Comparison of ENCODE assay signal across 8 cellular contexts in the genomic region with DNA sequence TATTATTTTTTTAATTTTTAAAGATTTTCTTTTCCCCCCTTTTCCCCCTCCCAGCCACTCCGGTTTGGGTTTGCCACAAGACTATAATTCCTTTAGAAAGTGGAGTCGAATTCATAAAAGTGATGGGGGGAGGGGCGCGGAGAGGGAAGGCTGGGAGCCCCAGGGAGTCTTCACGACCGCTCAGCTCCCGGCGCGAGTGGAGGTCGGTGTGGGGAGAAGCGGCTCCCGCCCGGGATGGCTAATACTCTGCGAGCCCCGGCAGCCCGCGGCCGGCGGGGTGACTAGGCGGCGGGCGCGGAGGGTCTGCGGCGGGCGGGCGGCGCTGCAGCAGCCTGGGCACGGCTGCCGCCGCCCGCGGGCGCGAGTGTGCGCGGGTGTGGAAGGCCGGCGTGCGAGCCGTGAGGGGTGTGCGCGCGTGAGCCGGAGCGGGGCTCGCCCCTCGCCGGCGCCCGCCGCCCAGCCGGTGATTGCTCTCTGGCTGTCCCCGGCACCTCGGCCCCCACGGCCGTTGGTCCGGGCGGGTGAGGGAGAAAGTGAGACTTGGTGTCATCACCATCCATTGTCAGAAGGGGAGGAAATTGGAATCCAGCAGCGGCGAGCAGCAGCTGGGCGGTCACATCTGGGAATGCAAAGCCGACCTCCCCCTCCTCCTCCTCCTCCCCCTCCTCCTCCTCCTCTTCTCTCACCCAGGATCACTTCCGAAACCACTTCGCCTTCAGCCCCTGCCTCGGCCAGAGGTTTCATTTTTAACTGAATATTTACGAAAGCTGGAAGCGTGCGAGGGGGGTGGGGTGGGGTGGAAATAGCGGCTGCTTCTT. TPM values are rescaled to one million over a fixed set of nuclear protein-coding genes. Genes with fewer than 3 reads are reported as not detected.
DNase-seq lines count a peak whose midpoint lies in the region; ATAC-seq and TF ChIP-seq lines count a peak whose summit lies in the region.

Gene PARP8, plus strand, starts transcription at position 377 of the 818 bp plus-strand sequence. CDS start 459 bp downstream, outside the sequence.

- peak; percentile 38 for DNase-seq in ACHN
- peak; percentile 29 for DNase-seq in SK-N-DZ (ENCODE audit: low spot score)
- peak; percentile 45 to 63 for DNase-seq in activated naive CD4-positive, alpha-beta T cell treated with anti-CD3 and anti-CD28 coated beads, Interleukin-2, amount 50 U/mL, for 72 hours (ENCODE audit: low spot score in 2 of 2)
- peak; percentile 80 for DNase-seq in cardiac septum (ENCODE audit: low spot score)
- peak; percentile 50 to 51 for DNase-seq in uterus

- peak; percentile 58 for ATAC-seq in GM18867 (IDR thresholded peaks at IDR 0.05; ENCODE audit: unreplicated experiment)
- peak; percentile 52 for ATAC-seq in HG03439 (IDR thresholded peaks at IDR 0.05; ENCODE audit: unreplicated experiment)
- ATAC-seq in activated naive CD4-positive, alpha-beta T cell treated with anti-CD3 and anti-CD28 coated beads, Interleukin-2, amount 50 U/mL, for 72 hours = peak; percentile 53 to 71

- H3K4me1 ChIP-seq in parathyroid adenoma (peaks cover 9% of the 10 kb centered on the region), uterus (no peaks in the 10 kb centered on the region)

- intact Hi-C loops in cardiac septum (cut with DNase I) (loop anchor here (2.0 kb wide), 1 partner anchor 78 kb away; no protein-coding TSS in a partner anchor), uterus (cut with DNase I; ENCODE audit: low total_unique reads) (no loop called here)

- H3K79me2 ChIP-seq in parathyroid adenoma = peaks cover 11% of the 10 kb centered on the region

- H3K9me3 ChIP-seq in parathyroid adenoma (ENCODE audit: control insufficient read depth, low read length) = no peaks in the 10 kb centered on the region
- H3K9me3 ChIP-seq in uterus = no peaks in the 10 kb centered on the region

- peaks cover 5 to 20% of the 10 kb centered on the region in 2 donors for H3K36me3 Mint-ChIP-seq in activated naive CD4-positive, alpha-beta T cell treated with anti-CD3 and anti-CD28 coated beads, Interleukin-2, amount 50 U/mL, for 72 hours

- peak within 1 kb of the TSS; percentile 89 for H3K4me3 ChIP-seq in parathyroid adenoma (ENCODE audit: low read depth, low read length)
- peak within 1 kb of the TSS; percentile 73 to 77 for H3K4me3 ChIP-seq in uterus

- no peaks in the 10 kb centered on the region for H3K27me3 ChIP-seq in parathyroid adenoma (ENCODE audit: control insufficient read depth, insufficient read depth, low read length)
- H3K27me3 ChIP-seq in uterus = no peaks in the 10 kb centered on the region

- in situ Hi-C loops in ACHN (cut with HindIII; ENCODE audit: low pct_ligation_motif_present, low pct_unique_long_range_greater_than_20kb, low sequenced_read_pairs) = no loop called here

- peak within 1 kb of the TSS; percentile 74 for H3K9ac ChIP-seq in parathyroid adenoma

- H2AFZ ChIP-seq in parathyroid adenoma = peak within 1 kb of the TSS; percentile 89

- H3K36me3 ChIP-seq in parathyroid adenoma (ENCODE audit: control insufficient read depth, insufficient read depth, low read length) (no peaks in the 10 kb centered on the region), uterus (no peaks in the 10 kb centered on the region)

- TF ChIP-seq CTCF in parathyroid adenoma (IDR thresholded peaks at IDR 0.05) (no peak), uterus (IDR thresholded peaks at IDR 0.05) (no peak)

- peak within 1 kb of the TSS; percentile 99 for H3K27ac Mint-ChIP-seq in activated naive CD4-positive, alpha-beta T cell treated with anti-CD3 and anti-CD28 coated beads, Interleukin-2, amount 50 U/mL, for 72 hours

- peak within 1 kb of the TSS; percentile 94 for H3K4me2 ChIP-seq in parathyroid adenoma (ENCODE audit: low read length)

- H3K9me3 Mint-ChIP-seq in activated naive CD4-positive, alpha-beta T cell treated with anti-CD3 and anti-CD28 coated beads, Interleukin-2, amount 50 U/mL, for 72 hours = no peaks in the 10 kb centered on the region

- TF ChIP-seq POLR2A in uterus (IDR thresholded peaks at IDR 0.05) = no peak

- peak within 1 kb of the TSS; percentile 81 for H3K27ac ChIP-seq in parathyroid adenoma
- peak within 1 kb of the TSS; percentile 64 to 80 for H3K27ac ChIP-seq in uterus

RNA-seq across cellular contexts. Expression of gene PARP8, which starts in this region (rescaled TPM):
- polyA plus RNA-seq in SK-N-DZ (2014; cell fraction: cytosol; rRNA removed) = 0.95 and 1.2 TPM in 2 replicates
- 2.7 and 2.9 TPM in 2 replicates for polyA plus RNA-seq in SK-N-DZ (2014; cell fraction: nucleus; rRNA removed)
- total RNA-seq in activated naive CD4-positive, alpha-beta T cell treated with anti-CD3 and anti-CD28 coated beads, Interleukin-2, amount 50 U/mL, for 72 hours = 10 to 100 TPM; 29.9 to 32.7 TPM
- total RNA-seq in cardiac septum (5.5 TPM), uterus (10 to 100 TPM in 3 of 4 donors, 1 to 10 TPM in 1; 2.3 to 23.8 (median 22.9) TPM)

Comparison
In these comparisons a context has a peak if more than half of its experiments do, and no peak if none do; other contexts are left out.
1. Peak in every context shown above with its lines: DNase-seq, ATAC-seq, H3K4me3 ChIP-seq and H3K27ac ChIP-seq.
2. DNase-seq: peak in every context shown above with its lines; median percentile 80 in cardiac septum; 54 in activated naive CD4-positive, alpha-beta T cell treated with anti-CD3 and anti-CD28 coated beads, Interleukin-2, amount 50 U/mL, for 72 hours; 50 in uterus; 38 in ACHN; 29 in SK-N-DZ.